25 cellular contexts compared by ENCODE assay signal in the genomic region with DNA sequence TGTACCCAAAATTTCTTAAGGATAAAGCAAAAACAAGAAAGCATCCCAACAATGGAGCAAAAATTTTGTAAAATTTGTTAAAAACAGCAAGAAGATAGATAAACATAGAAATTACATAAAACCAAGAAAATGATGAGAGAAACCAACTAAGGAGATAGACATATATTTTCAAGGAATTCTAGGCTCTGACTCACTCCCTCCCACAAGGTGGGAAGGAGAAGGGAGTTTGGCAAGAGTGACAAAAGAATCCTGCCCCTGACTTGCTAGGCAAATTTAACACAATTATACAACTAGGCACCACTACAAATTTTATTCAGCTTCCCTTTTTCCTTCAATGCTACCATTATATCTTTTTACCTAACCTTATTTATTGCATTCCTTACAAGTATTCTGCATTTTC.
DNase-seq lines count a peak whose midpoint lies in the region; ATAC-seq and TF ChIP-seq lines count a peak whose summit lies in the region.
"Had no signal": no experiment of that assay in that cellular context is flagged by ENCODE, and none has a peak within 500 bp of the region (broad histone marks: within the 10 kb centered on the region; RNA-seq: fewer than 3 reads in every experiment).

No MANE protein-coding gene starts in this region.

- H3K27me3 Mint-ChIP-seq in nephron (ENCODE audit: low read depth), result no peaks in the 10 kb centered on the region
- no peaks in the 10 kb centered on the region for H3K27me3 Mint-ChIP-seq in activated T-helper 2 cell treated with anti-CD3 and anti-CD28 coated beads, Interferon-gamma antibody, Interleukin-2, Interleukin-4, amounts not matched to agents 10 μg/mL and 5 μg/mL and 100 μg/mL, durations not matched to agents 14 hours and 24 hours and 36 hours (ENCODE audit: low read depth)
- H3K27me3 Mint-ChIP-seq: CD4-positive, CD25-positive, alpha-beta regulatory T cell had no signal

- H3K4me3 ChIP-seq in lower leg skin (ENCODE audit: low read depth, poor library complexity, severe bottlenecking), result no peak overlapping the region
- H3K4me3 ChIP-seq: body of pancreas, HAP-1, heart left ventricle, skin epidermis, vagina had no signal

- peak overlapping the region in 1 of 3 experiments; percentile 18 for H3K4me3 Mint-ChIP-seq in nephron
- H3K4me3 Mint-ChIP-seq in activated T-helper 2 cell treated with anti-CD3 and anti-CD28 coated beads, Interferon-gamma antibody, Interleukin-2, Interleukin-4, amounts not matched to agents 10 μg/mL and 5 μg/mL and 100 μg/mL, durations not matched to agents 14 hours and 24 hours and 36 hours (ENCODE audit: low read depth), result no peak overlapping the region
- H3K4me3 Mint-ChIP-seq: activated T-cell treated with anti-CD3 and anti-CD28 coated beads, Interleukin-2, amount 50 U/mL, for 72 hours; CD4-positive, CD25-positive, alpha-beta regulatory T cell had no signal

- peaks cover 40% of the 10 kb centered on the region for H3K36me3 Mint-ChIP-seq in nephron (ENCODE audit: low read depth)
- H3K36me3 Mint-ChIP-seq in activated T-helper 2 cell treated with anti-CD3 and anti-CD28 coated beads, Interferon-gamma antibody, Interleukin-2, Interleukin-4, amounts not matched to agents 10 μg/mL and 5 μg/mL and 100 μg/mL, durations not matched to agents 14 hours and 24 hours and 36 hours (ENCODE audit: low read depth), result no peaks in the 10 kb centered on the region

- no peak for TF ChIP-seq POLR2A in lower leg skin (IDR thresholded peaks at IDR 0.05)

- no peak for TF ChIP-seq CTCF in nephron (IDR thresholded peaks at IDR 0.05; ENCODE audit: unreplicated experiment in 3 of 3)
- TF ChIP-seq CTCF in lower leg skin (IDR thresholded peaks at IDR 0.05), result no peak

- intact Hi-C loops in lower leg skin (cut with DNase I; ENCODE audit: low total_unique reads), result no loop called here
- intact Hi-C loops in activated T-helper 2 cell treated with anti-CD3 and anti-CD28 coated beads, Interferon-gamma antibody, Interleukin-2, Interleukin-4, amounts not matched to agents 10 μg/mL and 5 μg/mL and 100 μg/mL, durations not matched to agents 14 hours and 24 hours and 36 hours (cut with micrococcal nuclease), result no loop called here

- peak overlapping the region in 2 of 3 experiments; percentile 58 to 80 for H3K27ac Mint-ChIP-seq in nephron
- no peak overlapping the region for H3K27ac Mint-ChIP-seq in activated T-helper 2 cell treated with anti-CD3 and anti-CD28 coated beads, Interferon-gamma antibody, Interleukin-2, Interleukin-4, amounts not matched to agents 10 μg/mL and 5 μg/mL and 100 μg/mL, durations not matched to agents 14 hours and 24 hours and 36 hours
- H3K27ac Mint-ChIP-seq: activated T-cell treated with anti-CD3 and anti-CD28 coated beads, Interleukin-2, amount 50 U/mL, for 72 hours had no signal

- H3K4me1 Mint-ChIP-seq in nephron, result peaks cover 43% of the 10 kb centered on the region
- no peaks in the 10 kb centered on the region for H3K4me1 Mint-ChIP-seq in activated T-helper 2 cell treated with anti-CD3 and anti-CD28 coated beads, Interferon-gamma antibody, Interleukin-2, Interleukin-4, amounts not matched to agents 10 μg/mL and 5 μg/mL and 100 μg/mL, durations not matched to agents 14 hours and 24 hours and 36 hours (ENCODE audit: low read depth)

- peak; percentile 50 for DNase-seq in EH (ENCODE audit: low read depth)
- peak; percentile 10 for DNase-seq in RPMI7951 (ENCODE audit: low read depth)
- DNase-seq in caudate nucleus (lab: John Stamatoyannopoulos, UW), result peak in 7 of 61 donors; percentile 4 to 71 (median 18)
- no peak for DNase-seq in lower leg skin (ENCODE audit: low spot score in 2 of 2)
- no peak for DNase-seq in activated CD4-positive, CD25-positive, alpha-beta regulatory T cell treated with anti-CD3 and anti-CD28 coated beads, Interleukin-2, amount 50 U/mL, for 72 hours
- no peak for DNase-seq in activated T-helper 2 cell treated with anti-CD3 and anti-CD28 coated beads, Interferon-gamma antibody, Interleukin-2, Interleukin-4, amounts not matched to agents 10 μg/mL and 5 μg/mL and 100 μg/mL, durations not matched to agents 14 hours and 24 hours and 36 hours (ENCODE audit: low spot score)
- DNase-seq: activated naive CD4-positive, alpha-beta T cell treated with anti-CD3 and anti-CD28 coated beads, Interleukin-2, amount 50 U/mL, for 16 hours; activated T-cell treated with anti-CD3 and anti-CD28 coated beads, Interleukin-2, amount 50 U/mL, for 72 hours; body of pancreas; CD4-positive, CD25-positive, alpha-beta regulatory T cell; DMS 273 treated with DMSO at 0.1 percent for 48 hours; heart left ventricle; KG1; midbrain; NCI-H187; NCI-H774; posterior cingulate gyrus; Right ventricle myocardium superior; stimulated activated CD4-positive, alpha-beta T cell treated with anti-CD3 and anti-CD28 coated beads, Interleukin-1b, Interleukin-23, amount 100 ng/mL, for 48 hours had no signal

- ATAC-seq in GM21381 (IDR thresholded peaks at IDR 0.05; ENCODE audit: unreplicated experiment), result no peak
- ATAC-seq: activated T-cell treated with anti-CD3 and anti-CD28 coated beads, Interleukin-2, amount 50 U/mL, for 72 hours; body of pancreas; heart left ventricle; left lobe of liver had no signal

- no peaks in the 10 kb centered on the region for H3K9me3 Mint-ChIP-seq in nephron
- no peaks in the 10 kb centered on the region for H3K9me3 Mint-ChIP-seq in activated T-helper 2 cell treated with anti-CD3 and anti-CD28 coated beads, Interferon-gamma antibody, Interleukin-2, Interleukin-4, amounts not matched to agents 10 μg/mL and 5 μg/mL and 100 μg/mL, durations not matched to agents 14 hours and 24 hours and 36 hours
- H3K9me3 Mint-ChIP-seq: activated T-cell treated with anti-CD3 and anti-CD28 coated beads, Interleukin-2, amount 50 U/mL, for 72 hours; CD4-positive, CD25-positive, alpha-beta regulatory T cell had no signal

- H3K27ac ChIP-seq in caudate nucleus (ENCODE audit: low read depth, low read length), result peak overlapping the region; percentile 74
- H3K27ac ChIP-seq: body of pancreas, heart left ventricle, skin epidermis, vagina had no signal

Comparison
In these comparisons a context has a peak if more than half of its experiments do, and no peak if none do; other contexts are left out.
1. DNase-seq: peak in EH (single experiment) and RPMI7951 (single experiment); none in lower leg skin (0 of 2), activated CD4-positive, CD25-positive, alpha-beta regulatory T cell treated with anti-CD3 and anti-CD28 coated beads, Interleukin-2, amount 50 U/mL, for 72 hours (single experiment) and activated T-helper 2 cell treated with anti-CD3 and anti-CD28 coated beads, Interferon-gamma antibody, Interleukin-2, Interleukin-4, amounts not matched to agents 10 μg/mL and 5 μg/mL and 100 μg/mL, durations not matched to agents 14 hours and 24 hours and 36 hours (single experiment).